ENCODE assay signal across 16 cellular contexts in genomic region chr11:32658639-32659406, GRCh38.
A peak's percentile ranks its signal among the peaks of the same experiment; 100 is the strongest.
DNase-seq lines count a peak whose midpoint lies in the region; ATAC-seq, FAIRE-seq and TF ChIP-seq lines count a peak whose summit lies in the region.
"Had no signal": no experiment of that assay in that cellular context is flagged by ENCODE, and none has a peak within 500 bp of the region (broad histone marks: within the 10 kb centered on the region; RNA-seq: fewer than 3 reads in every experiment).

No MANE protein-coding gene starts in this region.

- H4K20me1 ChIP-seq in keratinocyte (ENCODE audit: control insufficient read depth, extremely low read depth, insufficient read depth, low read length) = no peaks in the 10 kb centered on the region
- H4K20me1 ChIP-seq: BLaER1 had no signal

- H3K4me1 ChIP-seq in keratinocyte (ENCODE audit: control insufficient read depth, extremely low read depth, insufficient read depth, low read length) = peaks cover 12% of the 10 kb centered on the region
- H3K4me1 ChIP-seq in lower lobe of right lung = no peaks in the 10 kb centered on the region
- H3K4me1 ChIP-seq: BLaER1, left lung had no signal

- H3K36me3 ChIP-seq in keratinocyte (ENCODE audit: control insufficient read depth in 2 of 2, extremely low read depth in 1 of 2, insufficient read depth in 2 of 2, low read length in 2 of 2) (no peaks in the 10 kb centered on the region), lower lobe of right lung (no peaks in the 10 kb centered on the region)
- H3K36me3 ChIP-seq: BLaER1, left lung had no signal

- intact Hi-C loops in lower lobe of right lung (cut with DNase I) = no loop called here

- peaks cover 4% of the 10 kb centered on the region for H3K9me3 Mint-ChIP-seq in activated naive CD8-positive, alpha-beta T cell treated with anti-CD3 and anti-CD28 coated beads, Interleukin-2, amount 50 U/mL, for 24 hours

- no peak overlapping the region for H3K4me3 ChIP-seq in keratinocyte (ENCODE audit: control insufficient read depth in 2 of 3, extremely low read depth in 1 of 3, insufficient read depth in 2 of 3, low read depth in 1 of 3, low read length in 3 of 3)
- no peak overlapping the region for H3K4me3 ChIP-seq in lower lobe of right lung
- H3K4me3 ChIP-seq: BLaER1, hepatocyte, K562, left lung had no signal

- H3K27me3 Mint-ChIP-seq in activated naive CD8-positive, alpha-beta T cell treated with anti-CD3 and anti-CD28 coated beads, Interleukin-2, amount 50 U/mL, for 24 hours = peaks cover 21% of the 10 kb centered on the region

- H3K36me3 Mint-ChIP-seq in activated naive CD8-positive, alpha-beta T cell treated with anti-CD3 and anti-CD28 coated beads, Interleukin-2, amount 50 U/mL, for 24 hours (ENCODE audit: low read depth) = no peaks in the 10 kb centered on the region

- peak; percentile 78 for ATAC-seq in activated naive CD8-positive, alpha-beta T cell treated with anti-CD3 and anti-CD28 coated beads, Interleukin-2, amount 50 U/mL, for 24 hours
- no peak for ATAC-seq in lower lobe of right lung
- ATAC-seq: left lung had no signal

- in situ Hi-C loops in G401 (cut with HindIII; ENCODE audit: low sequenced_read_pairs) = no loop called here

- TF ChIP-seq CTCF in keratinocyte (optimal IDR thresholded peaks at IDR 0.05 in 1 of 3, IDR thresholded peaks at IDR 0.05 in 1 of 3, conservative IDR thresholded peaks at IDR 0.05 in 1 of 3; ENCODE audit: extremely low read depth in 1 of 3, insufficient read depth in 2 of 3, low read length in 3 of 3) = no peak
- TF ChIP-seq CTCF in lower lobe of right lung (IDR thresholded peaks at IDR 0.05) = no peak

- H3K27ac ChIP-seq in keratinocyte (ENCODE audit: control insufficient read depth, insufficient read depth, low read length) (peak overlapping the region; percentile 67), lower lobe of right lung (no peak overlapping the region)
- H3K27ac ChIP-seq: BLaER1, hepatocyte, left lung had no signal

- no peak overlapping the region for H2AFZ ChIP-seq in keratinocyte (ENCODE audit: control insufficient read depth, low read length)
- H2AFZ ChIP-seq: hepatocyte had no signal

- H3K9ac ChIP-seq in keratinocyte (ENCODE audit: control insufficient read depth, extremely low read depth, insufficient read depth, low read length) = no peak overlapping the region
- H3K9ac ChIP-seq: BLaER1 had no signal

- DNase-seq in GM03348 (ENCODE audit: low spot score) = peak; percentile 13
- DNase-seq in HT1080 (ENCODE audit: low read depth) = peak; percentile 82
- no peak for DNase-seq in activated naive CD8-positive, alpha-beta T cell treated with anti-CD3 and anti-CD28 coated beads, Interleukin-2, amount 50 U/mL, for 24 hours
- DNase-seq in keratinocyte (ENCODE audit: low read depth, low spot score) = no peak
- DNase-seq in lower lobe of right lung = no peak
- no peak for DNase-seq in HTR-8/SVneo (ENCODE audit: insufficient read length, low spot score)
- DNase-seq in HUDEP-2 (lab: John Stamatoyannopoulos, UW; ENCODE audit: unreplicated experiment in 76 of 76) = no peak
- no peak for DNase-seq in G401 (ENCODE audit: low spot score)
- DNase-seq: amygdala, H7, left lung, NCI-H1417, NCI-H2227 treated with DMSO at 0.1 percent for 48 hours had no signal

- H3K27ac Mint-ChIP-seq in activated naive CD8-positive, alpha-beta T cell treated with anti-CD3 and anti-CD28 coated beads, Interleukin-2, amount 50 U/mL, for 24 hours = peak overlapping the region; percentile 59

- H3K4me1 Mint-ChIP-seq in activated naive CD8-positive, alpha-beta T cell treated with anti-CD3 and anti-CD28 coated beads, Interleukin-2, amount 50 U/mL, for 24 hours = peaks cover 25% of the 10 kb centered on the region

- FAIRE-seq in keratinocyte (lab: Jason Lieb, UNC) (peak; percentile 20), HTR-8/SVneo (lab: Jason Lieb, UNC) (no peak)
- FAIRE-seq: K562 had no signal

- H3K4me3 Mint-ChIP-seq in activated naive CD8-positive, alpha-beta T cell treated with anti-CD3 and anti-CD28 coated beads, Interleukin-2, amount 50 U/mL, for 24 hours = no peak overlapping the region

- no peaks in the 10 kb centered on the region for H3K9me3 ChIP-seq in keratinocyte (ENCODE audit: control insufficient read depth, low read depth, low read length)
- H3K9me3 ChIP-seq in lower lobe of right lung = no peaks in the 10 kb centered on the region
- H3K9me3 ChIP-seq: BLaER1, left lung had no signal

- H3K9me1 ChIP-seq in keratinocyte (ENCODE audit: control insufficient read depth, extremely low read depth, insufficient read depth, low read length) = no peaks in the 10 kb centered on the region

- peak overlapping the region; percentile 55 for H3K4me2 ChIP-seq in keratinocyte (ENCODE audit: control insufficient read depth, extremely low read depth, insufficient read depth, low read depth, low read length)
- H3K4me2 ChIP-seq: BLaER1, hepatocyte had no signal

- no peaks in the 10 kb centered on the region for H3K27me3 ChIP-seq in keratinocyte (ENCODE audit: control insufficient read depth, extremely low read depth, insufficient read depth, low read length)
- no peaks in the 10 kb centered on the region for H3K27me3 ChIP-seq in lower lobe of right lung (ENCODE audit: low read depth)
- H3K27me3 ChIP-seq: BLaER1, hepatocyte, left lung had no signal

- H3K79me2 ChIP-seq in keratinocyte (ENCODE audit: control insufficient read depth, insufficient read depth, low read length) = no peaks in the 10 kb centered on the region
- H3K79me2 ChIP-seq: hepatocyte had no signal

- dilution Hi-C loops in keratinocyte (cut with MboI; ENCODE audit: extremely low pct_ligation_motif_present, low sequenced_read_pairs) = no loop called here

Comparison
In these comparisons a context has a peak if more than half of its experiments do, and no peak if none do; other contexts are left out.
1. DNase-seq: peak in GM03348 (single experiment) and HT1080 (single experiment); none in activated naive CD8-positive, alpha-beta T cell treated with anti-CD3 and anti-CD28 coated beads, Interleukin-2, amount 50 U/mL, for 24 hours (single experiment), keratinocyte (single experiment), lower lobe of right lung (single experiment), HTR-8/SVneo (single experiment), HUDEP-2 (0 of 76) and G401 (single experiment).